ENCODE assay signal across 8 cellular contexts in genomic region chrX:40794812-40795130, GRCh38. TPM values are rescaled to one million over a fixed set of nuclear protein-coding genes. Genes with fewer than 3 reads are reported as not detected.
DNase-seq lines count a peak whose midpoint lies in the region; ATAC-seq and TF ChIP-seq lines count a peak whose summit lies in the region.
"Not testable (repeated sequence)": the region's sequence is repeated elsewhere in the genome, so short reads cannot be mapped to it uniquely, and the experiment has no call there.

No MANE protein-coding gene starts in this region.

- H3K36me3 ChIP-seq in A673 (ENCODE audit: insufficient read depth, low read length, poor library complexity, severe bottlenecking); PC-3 (ENCODE audit: low read depth, low read length); trophoblast cell (ENCODE audit: control insufficient read depth in 1 of 2, insufficient read depth in 2 of 2, low read length in 2 of 2): not testable (repeated sequence)

- not testable (repeated sequence) for H3K14ac ChIP-seq in trophoblast cell (ENCODE audit: low read length)

- not testable (repeated sequence) for H3K23ac ChIP-seq in trophoblast cell (ENCODE audit: low read length)

- H2BK12ac ChIP-seq in trophoblast cell (ENCODE audit: low read length): peak overlapping the region; percentile 24

- CTCF ChIA-PET in A673 (lab: Charles Lee): interaction anchor here (1.1 to 1.4 kb wide), 3 partner anchors 143 to 321 kb away, joined by 8 to 36 read pairs (median 15); no protein-coding TSS in a partner anchor
- CTCF ChIA-PET in PC-3 (lab: Charles Lee): interaction anchor here (2.0 kb wide), 1 partner anchor 142 kb away, joined by 27 read pairs; no protein-coding TSS in a partner anchor

- peak overlapping the region; percentile 84 for H2AFZ ChIP-seq in PC-3 (ENCODE audit: low read length)
- not testable (repeated sequence) for H2AFZ ChIP-seq in trophoblast cell (ENCODE audit: insufficient read depth, low read length, poor library complexity)

- in situ Hi-C loops in astrocyte of the spinal cord (cut with HindIII; ENCODE audit: low sequenced_read_pairs): not testable (repeated sequence)

- peak; percentile 23; the same call in 1 of the 2 replicates for ATAC-seq in PC-3

- H3K4me2 ChIP-seq in PC-3 (ENCODE audit: low read length): peak overlapping the region; percentile 49
- H3K4me2 ChIP-seq in trophoblast cell (ENCODE audit: low read length): not testable (repeated sequence)

- H2BK120ac ChIP-seq in trophoblast cell (ENCODE audit: insufficient read depth, low read length, poor library complexity): not testable (repeated sequence)

- not testable (repeated sequence) for H3K27me3 ChIP-seq in A673 (replicated peaks; ENCODE audit: insufficient read depth, low read depth, low read length, poor library complexity); PC-3 (ENCODE audit: low read length); trophoblast cell (ENCODE audit: insufficient read depth, low read length)

- peak overlapping the region; percentile 54 for H4K8ac ChIP-seq in trophoblast cell (ENCODE audit: low read depth, low read length)

- not testable (repeated sequence) for H3K79me2 ChIP-seq in PC-3 (ENCODE audit: low read length); trophoblast cell (ENCODE audit: control insufficient read depth, insufficient read depth, low read length, poor library complexity)

- H3K9ac ChIP-seq in PC-3 (ENCODE audit: low read length): peak overlapping the region; percentile 67
- H3K9ac ChIP-seq in trophoblast cell (ENCODE audit: low read length): not testable (repeated sequence)

- no CpG with 5 or more reads among the region's 1 CpG for WGBS in trophoblast cell (ENCODE audit: extremely low coverage, insufficient coverage, insufficient read length)

- H3F3A ChIP-seq in PC-3 (ENCODE audit: low read length, unreplicated experiment): not testable (repeated sequence)

- not testable (repeated sequence) for H3K4me3 ChIP-seq in A673 (ENCODE audit: low read depth, low read length, poor library complexity, severe bottlenecking); PC-3 (ENCODE audit: low read length); astrocyte of the spinal cord (ENCODE audit: low read depth, low read length); epithelial cell of esophagus (ENCODE audit: low read length); trophoblast cell (ENCODE audit: low read depth, low read length)

- not testable (repeated sequence) for H3K4me1 ChIP-seq in A673 (ENCODE audit: insufficient read depth, low read length, poor library complexity, severe bottlenecking); PC-3 (ENCODE audit: insufficient read depth, low read length); trophoblast cell (ENCODE audit: control insufficient read depth in 1 of 2, insufficient read depth in 2 of 2, low read length in 2 of 2)

- H3K9me3 ChIP-seq in A673 (ENCODE audit: low read depth, low read length, poor library complexity, severe bottlenecking); PC-3 (ENCODE audit: low read length); trophoblast cell (ENCODE audit: insufficient read depth, low read depth, low read length): not testable (repeated sequence)

- H3K27ac ChIP-seq in A673 (ENCODE audit: low read depth, low read length, poor library complexity, severe bottlenecking) (peak overlapping the region; percentile 73), PC-3 (ENCODE audit: low read length) (peak overlapping the region; percentile 85)
- not testable (repeated sequence) for H3K27ac ChIP-seq in trophoblast cell (ENCODE audit: low read depth, low read length)

- H3K4ac ChIP-seq in trophoblast cell (ENCODE audit: low read depth, low read length): not testable (repeated sequence)

- H2AK5ac ChIP-seq in trophoblast cell (ENCODE audit: low read length): not testable (repeated sequence)

- H3K79me1 ChIP-seq in trophoblast cell (ENCODE audit: low read length): not testable (repeated sequence)

- not testable (repeated sequence) for H3K9me2 ChIP-seq in PC-3 (replicated peaks; ENCODE audit: low read length)

- not testable (repeated sequence) for TF ChIP-seq CTCF in A673 (conservative IDR thresholded peaks at IDR 0.05; ENCODE audit: low read depth, low read length); PC-3 (conservative IDR thresholded peaks at IDR 0.05; ENCODE audit: low read depth, low read length); astrocyte of the spinal cord (IDR thresholded peaks at IDR 0.05; ENCODE audit: low read depth, low read length); epithelial cell of esophagus (IDR thresholded peaks at IDR 0.05; ENCODE audit: insufficient read depth, low read depth, low read length, missing control alignments)

- H4K20me1 ChIP-seq in PC-3 (ENCODE audit: low read length): not testable (repeated sequence)

- BruUV-seq in A673 (replicated peaks; lab: Mats Ljungman, UMichigan); PC-3 (replicated peaks; lab: Mats Ljungman, UMichigan): not testable (repeated sequence)

- not testable (repeated sequence) for H3K18ac ChIP-seq in trophoblast cell (ENCODE audit: low read length)

- H4K12ac ChIP-seq in trophoblast cell (ENCODE audit: low read depth, low read length): not testable (repeated sequence)

- intact Hi-C loops in A673 (cut with micrococcal nuclease; ENCODE audit: unreplicated experiment) (loop anchor here (2.0 to 10.0 kb wide), 2 partner anchors 144 to 250 kb away; no protein-coding TSS in a partner anchor), PC-3 (cut with micrococcal nuclease) (loop anchor here (1.0 to 5.0 kb wide), 3 partner anchors 60 to 143 kb away; partner anchors contain the start of gene MED14)

- not testable (repeated sequence) for H2BK5ac ChIP-seq in trophoblast cell (ENCODE audit: low read depth, low read length, poor library complexity)

- POLR2A ChIA-PET in A673 (lab: Charles Lee; ENCODE audit: low non-redundant PET); PC-3 (lab: Charles Lee; ENCODE audit: unreplicated experiment): not testable (repeated sequence)

- not testable (repeated sequence) for DNase-seq in A673 (ENCODE audit: low spot score); trophoblast cell
- DNase-seq in ELR (ENCODE audit: low read depth): peak; percentile 43
- DNase-seq in LHCN-M2 (ENCODE audit: low read depth): peak; percentile 53
- DNase-seq in PC-3: peak; percentile 17
- peak; percentile 19 for DNase-seq in astrocyte of the spinal cord (ENCODE audit: low read depth, low spot score)
- DNase-seq in epithelial cell of esophagus (ENCODE audit: low read depth): peak; percentile 34
- peak; percentile 51 for DNase-seq in iris pigment epithelial cell (ENCODE audit: low read depth)

- peak overlapping the region; percentile 76 for H4K91ac ChIP-seq in trophoblast cell (ENCODE audit: low read depth, low read length)

RNA-seq across cellular contexts. Expression of gene MED14, which starts 59.4 kb away (rescaled TPM):
- 59.1 and 63.2 TPM in 2 replicates for total RNA-seq in A673 (2021)
- total RNA-seq in LHCN-M2 (2014; rRNA removed): 17.0 and 18.9 TPM in 2 replicates
- polyA plus RNA-seq in LHCN-M2 (2012): 12.5 TPM
- 29.5 and 44.7 TPM in 2 replicates for total RNA-seq in PC-3 (2014; rRNA removed)
- 69.2 and 71.0 TPM in 2 replicates for polyA plus RNA-seq in trophoblast cell (2013)
